26 cellular contexts compared by ENCODE assay signal in the genomic region with DNA sequence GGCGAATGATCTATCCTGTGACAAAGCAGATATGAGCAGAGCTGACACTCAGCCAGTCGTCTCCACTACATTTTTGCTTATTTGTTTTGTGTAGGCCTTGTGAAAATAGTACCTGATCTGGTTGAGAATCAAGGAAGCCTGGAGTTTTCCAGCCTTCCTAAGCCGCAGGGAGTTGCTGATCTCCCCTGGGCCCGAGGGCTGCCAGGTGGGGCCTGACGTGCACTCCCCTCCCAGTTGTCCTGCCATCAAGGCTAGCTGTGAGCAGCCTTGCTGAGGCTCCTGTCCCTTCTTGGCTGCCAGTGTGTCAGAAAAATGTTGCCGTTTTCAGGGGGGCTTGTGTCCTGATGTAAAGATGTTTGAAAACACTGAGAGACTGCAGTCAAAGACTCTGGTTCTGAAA.
"Had no signal": no experiment of that assay in that cellular context is flagged by ENCODE, and none has a peak within 500 bp of the region (broad histone marks: within the 10 kb centered on the region; RNA-seq: fewer than 3 reads in every experiment).

No MANE protein-coding gene starts in this region.

- H3K9me3 ChIP-seq: esophagus muscularis mucosa, gastroesophageal sphincter had no signal

- H3K27ac ChIP-seq: esophagus muscularis mucosa, gastroesophageal sphincter had no signal

- ATAC-seq: activated CD4-positive, alpha-beta T cell treated with anti-CD3 and anti-CD28 coated beads for 36 hours; activated T-cell treated with anti-CD3 and anti-CD28 coated beads, Interleukin-2, amount 50 U/mL, for 72 hours; effector memory CD8-positive, alpha-beta T cell; gastroesophageal sphincter had no signal

- H3K4me3 ChIP-seq: esophagus muscularis mucosa, gastroesophageal sphincter had no signal

- H3K27me3 ChIP-seq: esophagus muscularis mucosa, gastroesophageal sphincter had no signal

- DNase-seq: activated CD4-positive, alpha-beta memory T cell treated with anti-CD3 and anti-CD28 coated beads, Interleukin-2, amount 10 ng/mL, durations not matched to agents 7 days and 5 days; activated CD4-positive, alpha-beta T cell treated with anti-CD3 and anti-CD28 coated beads for 36 hours; activated CD4-positive, alpha-beta T cell treated with anti-CD3 and anti-CD28 coated beads, Interleukin-2, amount 10 ng/mL, durations not matched to agents 7 days and 5 days; activated CD4-positive, alpha-beta T cell treated with anti-CD3 and anti-CD28 coated beads, Interleukin-2, amount 50 U/mL, for 4 hours; activated CD4-positive, CD25-positive, alpha-beta regulatory T cell; activated CD4-positive, CD25-positive, alpha-beta regulatory T cell treated with anti-CD3 and anti-CD28 coated beads, Interleukin-2, amount 50 U/mL, for 72 hours; activated CD8-positive, alpha-beta memory T cell treated with anti-CD3 and anti-CD28 coated beads, Interleukin-2, amount 50 U/mL, for 48 hours; activated effector memory CD4-positive, alpha-beta T cell treated with Interleukin-2 at 50 U/mL for 16 hours; activated gamma-delta T cell treated with Interleukin-2 at 50 U/mL for 16 hours; activated naive CD4-positive, alpha-beta T cell treated with anti-CD3 and anti-CD28 coated beads, Interleukin-2, amount 50 U/mL, for 16 hours; activated naive CD4-positive, alpha-beta T cell treated with Interleukin-2 at 50 U/mL for 16 hours; activated T-cell treated with anti-CD3 and anti-CD28 coated beads for 4 hours; activated T-cell treated with anti-CD3 and anti-CD28 coated beads, Interleukin-2, amount 50 U/mL, for 24 hours; activated T-cell treated with anti-CD3 and anti-CD28 coated beads, Interleukin-2, amount 50 U/mL, for 72 hours; amniotic stem cell; anterior cingulate cortex; cortex of kidney; dermis blood vessel endothelial cell; effector CD4-positive, alpha-beta T cell; effector memory CD8-positive, alpha-beta T cell; erythroblast; foreskin melanocyte; head of caudate nucleus; T-helper 2 cell had no signal
